Comparison of ENCODE assay signal across 16 cellular contexts in the genomic region with DNA sequence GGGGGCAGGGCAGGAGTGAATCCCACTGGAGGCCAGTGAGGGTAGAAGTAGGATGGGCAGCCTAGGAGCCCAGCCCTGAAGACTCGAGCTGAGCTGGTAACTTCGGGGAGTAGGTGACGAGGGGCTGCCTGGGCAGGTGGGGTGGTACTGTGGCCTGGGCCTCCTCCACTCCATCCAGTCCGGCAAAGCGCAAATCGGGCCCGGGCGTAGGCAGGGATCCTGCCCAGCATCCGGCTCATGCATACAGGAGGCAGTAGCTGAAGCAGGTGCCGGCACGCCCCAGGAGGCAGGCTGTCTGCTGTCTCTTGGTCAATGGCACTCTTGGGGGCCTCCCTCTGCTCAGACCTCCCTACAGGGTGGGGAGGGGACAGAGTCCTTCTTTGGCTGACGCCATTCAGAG. TPM values are rescaled to one million over a fixed set of nuclear protein-coding genes. Genes with fewer than 3 reads are reported as not detected.
"Had no signal": no experiment of that assay in that cellular context is flagged by ENCODE, and none has a peak within 500 bp of the region (broad histone marks: within the 10 kb centered on the region; RNA-seq: fewer than 3 reads in every experiment).

No MANE protein-coding gene starts in this region.

- H3K36me3 ChIP-seq: neutrophil had no signal

- ATAC-seq: activated CD8-positive, alpha-beta memory T cell treated with anti-CD3 and anti-CD28 coated beads, Interleukin-2, amount 10 ng/mL, durations not matched to agents 7 days and 5 days; gastroesophageal sphincter; heart right ventricle; left cardiac atrium; lower lobe of right lung; SK-N-SH treated with all-trans-retinoic acid at 6 μM for 48 hours had no signal

- H3K27me3 Mint-ChIP-seq: activated CD8-positive, alpha-beta memory T cell treated with anti-CD3 and anti-CD28 coated beads, Interleukin-2, amount 10 ng/mL, durations not matched to agents 7 days and 5 days had no signal

- H3K27ac Mint-ChIP-seq: activated CD8-positive, alpha-beta memory T cell treated with anti-CD3 and anti-CD28 coated beads, Interleukin-2, amount 10 ng/mL, durations not matched to agents 7 days and 5 days had no signal

- H3K27ac ChIP-seq: cardiac muscle cell, gastroesophageal sphincter, heart right ventricle, lower lobe of right lung, neutrophil, tibial artery had no signal

- DNase-seq: activated CD4-positive, alpha-beta T cell treated with anti-CD3 and anti-CD28 coated beads, Interleukin-2, amount 50 U/mL, for 4 hours; activated CD4-positive, CD25-positive, alpha-beta regulatory T cell; activated CD8-positive, alpha-beta memory T cell treated with anti-CD3 and anti-CD28 coated beads, Interleukin-2, amount 10 ng/mL, durations not matched to agents 7 days and 5 days; activated naive CD4-positive, alpha-beta T cell; activated T-cell treated with anti-CD3 and anti-CD28 coated beads, Interleukin-2, amount 50 U/mL, for 1 hour; heart right ventricle; left cardiac atrium; lower lobe of right lung; midbrain; stimulated activated CD4-positive, alpha-beta T cell treated with anti-CD3 and anti-CD28 coated beads, Interleukin-2, amount 100 ng/mL, for 48 hours; stimulated activated naive CD4-positive, alpha-beta T cell; tibial artery had no signal

- H3K4me3 ChIP-seq: cardiac muscle cell, gastroesophageal sphincter, heart right ventricle, lower lobe of right lung, tibial artery had no signal

- H3K4me1 ChIP-seq: gastroesophageal sphincter, lower lobe of right lung, tibial artery had no signal

- H3K9me3 ChIP-seq: gastroesophageal sphincter, heart right ventricle, lower lobe of right lung, neutrophil, tibial artery had no signal

RNA-seq across cellular contexts. Expression of a gene that starts 47.5 kb away (rescaled TPM):
- total RNA-seq: cardiac muscle cell had no signal
- polyA plus RNA-seq: cardiac muscle cell had no signal
